In the genomic region with DNA sequence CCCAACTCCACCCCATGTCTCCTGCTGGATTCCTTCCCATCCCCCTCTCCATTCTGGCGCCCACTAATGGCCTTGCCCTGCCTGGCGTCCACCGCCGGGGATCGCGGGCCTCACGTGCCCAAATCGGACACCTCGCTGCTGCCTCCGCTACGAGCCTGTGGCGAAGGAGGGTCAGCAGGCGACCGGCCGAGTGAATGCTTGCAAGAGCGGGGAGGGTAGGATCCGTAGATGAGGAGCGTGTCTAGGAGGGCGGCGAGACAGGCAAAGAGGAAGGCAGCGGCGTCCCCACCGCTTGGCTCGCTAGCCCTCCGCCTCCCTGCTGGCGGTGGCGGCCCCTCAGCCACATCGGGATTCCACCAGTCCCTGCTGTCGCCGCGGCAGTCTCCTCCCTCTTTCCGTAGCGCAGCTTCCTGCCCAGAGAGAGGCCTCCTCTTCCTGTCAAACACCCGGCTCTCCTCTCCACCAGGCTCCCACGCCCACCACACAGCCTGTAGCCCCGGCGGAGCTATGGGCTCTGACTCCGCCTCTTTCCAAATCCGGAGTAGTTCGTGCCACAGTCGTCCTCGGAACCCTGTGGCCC, we compare ENCODE assay signal across 8 cellular contexts. TPM values are rescaled to one million over a fixed set of nuclear protein-coding genes. Genes with fewer than 3 reads are reported as not detected.
DNase-seq lines count a peak whose midpoint lies in the region; ATAC-seq lines count a peak whose summit lies in the region.

Gene SPIN2B (minus strand): TSS at position 387 of the 580 bp plus-strand sequence.

- no peaks in the 10 kb centered on the region for H3K27me3 ChIP-seq in HUES6 (ENCODE audit: control insufficient read depth, insufficient read depth, low read length)
- H3K27me3 ChIP-seq in muscle layer of colon (ENCODE audit: control insufficient read depth in 1 of 2, insufficient read depth in 2 of 2, low read length in 2 of 2): no peaks in the 10 kb centered on the region

- no peaks in the 10 kb centered on the region for H3K4me1 ChIP-seq in HUES6 (ENCODE audit: control insufficient read depth, insufficient read depth, low read length)
- no peaks in the 10 kb centered on the region for H3K4me1 ChIP-seq in muscle layer of colon (ENCODE audit: insufficient read depth, low read length)

- peak within 1 kb of the TSS; percentile 94 for H3K4me3 ChIP-seq in HUES6 (ENCODE audit: low read depth, low read length)
- H3K4me3 ChIP-seq in muscle layer of colon (ENCODE audit: low read depth in 1 of 2, low read length in 2 of 2): peak within 1 kb of the TSS; percentile 49 to 64

- H3K36me3 ChIP-seq in HUES6 (ENCODE audit: control insufficient read depth, insufficient read depth, low read length) (peaks cover 14% of the 10 kb centered on the region), muscle layer of colon (ENCODE audit: insufficient read depth, low read length) (no peaks in the 10 kb centered on the region)

- peak; percentile 87 for DNase-seq in D341Med (ENCODE audit: low spot score)
- DNase-seq in OCI-M2 (lab: John Stamatoyannopoulos, UW; ENCODE audit: unreplicated experiment): peak; percentile 55
- peak; percentile 57 for DNase-seq in activated T-cell treated with anti-CD3 and anti-CD28 coated beads for 4 hours
- peak; percentile 61 for DNase-seq in stimulated activated CD8-positive, alpha-beta memory T cell treated with anti-CD3 and anti-CD28 coated beads, Interleukin-7, amount 100 ng/mL, for 24 hours (ENCODE audit: low read depth)

- H3K9ac ChIP-seq in HUES6 (ENCODE audit: low read length) (peak within 1 kb of the TSS; percentile 89), muscle layer of colon (ENCODE audit: low read length) (no peak within 1 kb of the TSS)

- ATAC-seq in GM21447 (IDR thresholded peaks at IDR 0.05; ENCODE audit: unreplicated experiment) (peak; percentile 100), esophagus mucosa (peak; percentile 93)

- H3K27ac ChIP-seq in HUES6 (ENCODE audit: low read depth, low read length) (peak within 1 kb of the TSS; percentile 56; the same call in 1 of the 2 replicates), muscle layer of colon (ENCODE audit: low read depth, low read length) (peak within 1 kb of the TSS; percentile 44)

- H3K9me3 ChIP-seq in HUES6 (ENCODE audit: control insufficient read depth, insufficient read depth, low read depth, low read length) (no peaks in the 10 kb centered on the region), muscle layer of colon (ENCODE audit: low read length) (no peaks in the 10 kb centered on the region)

RNA-seq across cellular contexts. Expression of gene SPIN2B, which starts in this region (rescaled TPM):
- 4.0 TPM for total RNA-seq in esophagus mucosa

Comparison
In these comparisons a context has a peak if more than half of its experiments do, and no peak if none do; other contexts are left out.
1. Peak in every context shown above with its lines: DNase-seq, ATAC-seq, H3K4me3 ChIP-seq and H3K27ac ChIP-seq.